Comparison of ENCODE assay signal across 22 cellular contexts in genomic region chrX:54473993-54474859, GRCh38. TPM values are rescaled to one million over a fixed set of nuclear protein-coding genes. Genes with fewer than 3 reads are reported as not detected.
DNase-seq lines count a peak whose midpoint lies in the region; FAIRE-seq and TF ChIP-seq lines count a peak whose summit lies in the region.
"Had no signal": no experiment of that assay in that cellular context is flagged by ENCODE, and none has a peak within 500 bp of the region (broad histone marks: within the 10 kb centered on the region; RNA-seq: fewer than 3 reads in every experiment).

No MANE protein-coding gene starts in this region.

- H3K27me3 Mint-ChIP-seq in MCF 10A (ENCODE audit: insufficient read depth, unreplicated experiment) = peaks cover 28% of the 10 kb centered on the region
- H3K27me3 Mint-ChIP-seq: activated CD4-positive, alpha-beta T cell treated with anti-CD3 and anti-CD28 coated beads, Interleukin-2, amount 10 ng/mL, durations not matched to agents 7 days and 5 days; activated naive CD8-positive, alpha-beta T cell treated with anti-CD3 and anti-CD28 coated beads for 36 hours; memory B cell had no signal

- H2AFZ ChIP-seq in Karpas-422 (ENCODE audit: low read length) = no peak overlapping the region

- H4K20me1 ChIP-seq in Karpas-422 (ENCODE audit: insufficient read depth, low read depth, low read length) = no peaks in the 10 kb centered on the region

- intact Hi-C loops in MCF 10A (cut with micrococcal nuclease) = loop anchor here (1.0 kb wide), 1 partner anchor 18 kb away; no protein-coding TSS in a partner anchor
- intact Hi-C loops in breast epithelium (cut with DNase I; ENCODE audit: low total_unique reads) = no loop called here

- peaks cover 0 to 32% of the 10 kb centered on the region in 2 donors for H3K27me3 ChIP-seq in breast epithelium
- H3K27me3 ChIP-seq in Karpas-422 (ENCODE audit: low read length) = no peaks in the 10 kb centered on the region
- H3K27me3 ChIP-seq: colonic mucosa had no signal

- TF ChIP-seq CTCF in MCF 10A (IDR thresholded peaks at IDR 0.05; ENCODE audit: unreplicated experiment) (no peak), breast epithelium (IDR thresholded peaks at IDR 0.05) (no peak)

- H3K4me1 Mint-ChIP-seq in MCF 10A (ENCODE audit: insufficient read depth, unreplicated experiment) = peaks cover 20% of the 10 kb centered on the region
- H3K4me1 Mint-ChIP-seq: activated CD4-positive, alpha-beta T cell treated with anti-CD3 and anti-CD28 coated beads, Interleukin-2, amount 10 ng/mL, durations not matched to agents 7 days and 5 days; activated naive CD8-positive, alpha-beta T cell treated with anti-CD3 and anti-CD28 coated beads for 36 hours; memory B cell; T-cell had no signal

- CTCF ChIA-PET in MCF 10A (lab: Yijun Ruan, JAX) = interaction anchor here (0.6 to 1.2 kb wide), 2 partner anchors 14 to 544 kb away, joined by 3 read pairs; no protein-coding TSS in a partner anchor

- H3K79me2 ChIP-seq in Karpas-422 (ENCODE audit: low read length) = no peaks in the 10 kb centered on the region

- H3K27ac ChIP-seq in breast epithelium (no peak overlapping the region), Karpas-422 (ENCODE audit: low read length) (no peak overlapping the region)
- H3K27ac ChIP-seq: A549; BLaER1 treated with 17β-estradiol and CSF1 and Interleukin-3, amounts not matched to agents 10 nM and 100 nM; colonic mucosa had no signal

- no peaks in the 10 kb centered on the region for H3K4me1 ChIP-seq in breast epithelium
- no peaks in the 10 kb centered on the region for H3K4me1 ChIP-seq in Karpas-422 (ENCODE audit: low read length)
- H3K4me1 ChIP-seq: colonic mucosa had no signal

- no peak overlapping the region for H3K4me2 ChIP-seq in Karpas-422 (ENCODE audit: low read depth, low read length, poor library complexity, severe bottlenecking)
- H3K4me2 ChIP-seq: A549 had no signal

- no peaks in the 10 kb centered on the region for H3K9me3 Mint-ChIP-seq in MCF 10A (ENCODE audit: unreplicated experiment)
- H3K9me3 Mint-ChIP-seq: activated CD4-positive, alpha-beta T cell treated with anti-CD3 and anti-CD28 coated beads, Interleukin-2, amount 10 ng/mL, durations not matched to agents 7 days and 5 days; activated naive CD8-positive, alpha-beta T cell treated with anti-CD3 and anti-CD28 coated beads for 36 hours; activated T-helper 2 cell treated with anti-CD3 and anti-CD28 coated beads, Interferon-gamma antibody, Interleukin-2, Interleukin-4, amounts not matched to agents 10 μg/mL and 5 μg/mL and 100 μg/mL, durations not matched to agents 14 hours and 24 hours and 36 hours; memory B cell; T-cell had no signal

- TSS peak; percentile 44 for BruUV-seq in MCF 10A (replicated peaks; lab: Mats Ljungman, UMichigan)

- H3K9me3 ChIP-seq in breast epithelium (no peaks in the 10 kb centered on the region), Karpas-422 (ENCODE audit: low read length) (no peaks in the 10 kb centered on the region)
- H3K9me3 ChIP-seq: A549; BLaER1 treated with 17β-estradiol and CSF1 and Interleukin-3, amounts not matched to agents 10 nM and 100 nM; colonic mucosa had no signal

- FAIRE-seq in urothelium cell line (lab: Jason Lieb, UNC) = no peak
- FAIRE-seq: A549 had no signal

- H3K9me2 ChIP-seq in Karpas-422 (replicated peaks; ENCODE audit: insufficient read depth, low read length) = no peaks in the 10 kb centered on the region

- peak overlapping the region; percentile 70 for H3K4me3 Mint-ChIP-seq in MCF 10A (ENCODE audit: unreplicated experiment)
- H3K4me3 Mint-ChIP-seq: activated CD4-positive, alpha-beta T cell treated with anti-CD3 and anti-CD28 coated beads, Interleukin-2, amount 10 ng/mL, durations not matched to agents 7 days and 5 days; activated naive CD8-positive, alpha-beta T cell treated with anti-CD3 and anti-CD28 coated beads for 36 hours; memory B cell; T-cell had no signal

- POLR2A ChIA-PET in MCF 10A (lab: Yijun Ruan, JAX) = interaction anchor here (0.7 to 1.2 kb wide), 5 partner anchors 8 to 33 kb away, joined by 3 to 5 read pairs (median 3); no protein-coding TSS in a partner anchor

- H3K4me3 ChIP-seq in breast epithelium (no peak overlapping the region), Karpas-422 (ENCODE audit: low read length) (no peak overlapping the region)
- H3K4me3 ChIP-seq: A549; BLaER1 treated with 17β-estradiol and CSF1 and Interleukin-3, amounts not matched to agents 10 nM and 100 nM; colonic mucosa had no signal

- peak; percentile 77 for DNase-seq in MCF 10A (ENCODE audit: unreplicated experiment)
- no peak for DNase-seq in breast epithelium (ENCODE audit: low spot score in 2 of 2)
- peak; percentile 61 for DNase-seq in SW480 (ENCODE audit: low spot score)
- DNase-seq in glomerular visceral epithelial cell (ENCODE audit: extremely low spot score) = peak; percentile 78
- DNase-seq in urothelium cell line (ENCODE audit: low spot score) = peak; percentile 63
- no peak for DNase-seq in Karpas-422
- no peak for DNase-seq in COLO668 (lab: John Stamatoyannopoulos, UW; ENCODE audit: unreplicated experiment)
- DNase-seq in NCI-H69 (lab: John Stamatoyannopoulos, UW) = no peak
- DNase-seq: activated CD4-positive, alpha-beta T cell treated with anti-CD3 and anti-CD28 coated beads, Interleukin-2, amount 10 ng/mL, durations not matched to agents 7 days and 5 days; activated CD8-positive, alpha-beta memory T cell treated with anti-CD3 and anti-CD28 coated beads, Interleukin-2, amount 50 U/mL, for 4 hours; activated naive CD8-positive, alpha-beta T cell treated with anti-CD3 and anti-CD28 coated beads for 36 hours; colonic mucosa; KG1; NCI-H1092; NCI-H2081 treated with DMSO at 0.1 percent for 48 hours; NCI-H510A treated with DMSO at 0.1 percent for 48 hours; SHP77; T-cell had no signal

- TF ChIP-seq POLR2A in breast epithelium (IDR thresholded peaks at IDR 0.05) = no peak

- H3K36me3 ChIP-seq in breast epithelium (no peaks in the 10 kb centered on the region), Karpas-422 (ENCODE audit: insufficient read depth, low read length) (no peaks in the 10 kb centered on the region)
- H3K36me3 ChIP-seq: BLaER1 treated with 17β-estradiol and CSF1 and Interleukin-3, amounts not matched to agents 10 nM and 100 nM; colonic mucosa had no signal

- peak overlapping the region; percentile 14 for H3K27ac Mint-ChIP-seq in MCF 10A (ENCODE audit: low read depth, unreplicated experiment)
- H3K27ac Mint-ChIP-seq: activated CD4-positive, alpha-beta T cell treated with anti-CD3 and anti-CD28 coated beads, Interleukin-2, amount 10 ng/mL, durations not matched to agents 7 days and 5 days; activated naive CD8-positive, alpha-beta T cell treated with anti-CD3 and anti-CD28 coated beads for 36 hours; activated T-helper 2 cell treated with anti-CD3 and anti-CD28 coated beads, Interferon-gamma antibody, Interleukin-2, Interleukin-4, amounts not matched to agents 10 μg/mL and 5 μg/mL and 100 μg/mL, durations not matched to agents 14 hours and 24 hours and 36 hours; memory B cell; T-cell had no signal

- no peak overlapping the region for H3K9ac ChIP-seq in Karpas-422 (ENCODE audit: low read length)
- H3K9ac ChIP-seq: BLaER1 treated with 17β-estradiol and CSF1 and Interleukin-3, amounts not matched to agents 10 nM and 100 nM had no signal

- H3K36me3 Mint-ChIP-seq in MCF 10A (ENCODE audit: insufficient read depth, unreplicated experiment) = peaks cover 9% of the 10 kb centered on the region
- H3K36me3 Mint-ChIP-seq: activated naive CD8-positive, alpha-beta T cell treated with anti-CD3 and anti-CD28 coated beads for 36 hours; memory B cell; T-cell had no signal

RNA-seq across cellular contexts. Expression of gene FGD1, which starts 21.8 kb away (rescaled TPM):
- total RNA-seq in MCF 10A (2022) (13.9 and 15.6 TPM in 2 replicates), breast epithelium (1 to 10 TPM; 2.6 to 3.7 (median 3.3) TPM)
- total RNA-seq in Karpas-422 (2014; rRNA removed; shearing (Covaris generic); ENCODE audit: low replicate concordance) = not detected in 2 replicates

RNA-seq across cellular contexts. Expression of gene TSR2, which starts 34.0 kb away (rescaled TPM):
- 30.3 and 33.3 TPM in 2 replicates for total RNA-seq in MCF 10A (2022)
- 10 to 100 TPM; 20.1 to 23.3 (median 21.9) TPM for total RNA-seq in breast epithelium
- total RNA-seq in Karpas-422 (2014; rRNA removed; shearing (Covaris generic); ENCODE audit: low replicate concordance) = 7.9 and 15.3 TPM in 2 replicates

RNA-seq across cellular contexts. Expression of gene GNL3L, which starts 55.8 kb away (rescaled TPM):
- total RNA-seq in MCF 10A (2022) (37.6 and 46.2 TPM in 2 replicates), breast epithelium (10 to 100 TPM; 21.6 to 35.4 (median 26.5) TPM)
- total RNA-seq in Karpas-422 (2014; rRNA removed; shearing (Covaris generic); ENCODE audit: low replicate concordance) = 39.3 and 57.0 TPM in 2 replicates

Comparison
In these comparisons a context has a peak if more than half of its experiments do, and no peak if none do; other contexts are left out.
1. DNase-seq: peak in MCF 10A (single experiment), SW480 (single experiment), glomerular visceral epithelial cell (single experiment) and urothelium cell line (single experiment); none in breast epithelium (0 of 2), Karpas-422 (single experiment), COLO668 (single experiment) and NCI-H69 (single experiment).